In genomic region chr6:107630341-107630995, GRCh38 we compare ENCODE assay signal across 30 cellular contexts.
"Had no signal": no experiment of that assay in that cellular context is flagged by ENCODE, and none has a peak within 500 bp of the region (broad histone marks: within the 10 kb centered on the region; RNA-seq: fewer than 3 reads in every experiment).

No MANE protein-coding gene starts in this region.

- H3K27ac Mint-ChIP-seq: activated CD4-positive, alpha-beta memory T cell treated with anti-CD3 and anti-CD28 coated beads, Interleukin-2, amount 10 ng/mL, durations not matched to agents 7 days and 5 days; activated CD4-positive, alpha-beta T cell treated with anti-CD3 and anti-CD28 coated beads, Interleukin-2, amount 10 ng/mL, durations not matched to agents 7 days and 5 days; activated naive CD4-positive, alpha-beta T cell treated with anti-CD3 and anti-CD28 coated beads, Interleukin-2, amount 10 ng/mL, durations not matched to agents 7 days and 5 days; activated naive CD4-positive, alpha-beta T cell treated with anti-CD3 and anti-CD28 coated beads, Interleukin-2, amount 50 U/mL, for 72 hours; activated naive CD8-positive, alpha-beta T cell treated with anti-CD3 and anti-CD28 coated beads, Interleukin-2, amount 10 ng/mL, durations not matched to agents 7 days and 5 days; activated T-cell treated with anti-CD3 and anti-CD28 coated beads, Interleukin-2, amount 50 U/mL, for 24 hours; activated T-cell treated with anti-CD3 and anti-CD28 coated beads, Interleukin-2, amount 50 U/mL, for 72 hours; endodermal cell had no signal

- H3K36me3 Mint-ChIP-seq: activated naive CD4-positive, alpha-beta T cell treated with anti-CD3 and anti-CD28 coated beads, Interleukin-2, amount 10 ng/mL, durations not matched to agents 7 days and 5 days; WTC11 had no signal

- H3K4me3 ChIP-seq: ascending aorta, breast epithelium, cardiac muscle cell, colonic mucosa, heart left ventricle had no signal

- H3K36me3 ChIP-seq: ascending aorta, breast epithelium, colonic mucosa had no signal

- H3K27ac ChIP-seq: breast epithelium, cardiac muscle cell, colonic mucosa had no signal

- H3K27me3 Mint-ChIP-seq: brain had no signal

- DNase-seq: activated CD4-positive, alpha-beta memory T cell treated with anti-CD3 and anti-CD28 coated beads, Interleukin-2, amount 10 ng/mL, durations not matched to agents 7 days and 5 days; activated CD4-positive, alpha-beta T cell treated with anti-CD3 and anti-CD28 coated beads for 1 hour; activated CD4-positive, alpha-beta T cell treated with anti-CD3 and anti-CD28 coated beads for 4 hours; activated CD4-positive, alpha-beta T cell treated with anti-CD3 and anti-CD28 coated beads, Interleukin-2, amount 10 ng/mL, durations not matched to agents 7 days and 5 days; activated CD4-positive, alpha-beta T cell treated with anti-CD3 and anti-CD28 coated beads, Interleukin-2, amount 50 U/mL, for 4 hours; activated CD8-positive, alpha-beta memory T cell treated with anti-CD3 and anti-CD28 coated beads, Interleukin-2, amount 50 U/mL, for 48 hours; activated gamma-delta T cell; activated naive CD4-positive, alpha-beta T cell; activated naive CD4-positive, alpha-beta T cell treated with anti-CD3 and anti-CD28 coated beads, Interleukin-2, amount 10 ng/mL, durations not matched to agents 7 days and 5 days; activated naive CD8-positive, alpha-beta T cell treated with anti-CD3 and anti-CD28 coated beads, Interleukin-2, amount 10 ng/mL, durations not matched to agents 7 days and 5 days; activated T-cell treated with anti-CD3 and anti-CD28 coated beads for 4 hours; activated T-cell treated with anti-CD3 and anti-CD28 coated beads, Interleukin-2, amount 50 U/mL, for 24 hours; activated T-cell treated with anti-CD3 and anti-CD28 coated beads, Interleukin-2, amount 50 U/mL, for 72 hours; central memory CD4-positive, alpha-beta T cell; cerebellar nuclear complex; colonic mucosa; effector CD8-positive, alpha-beta T cell; endodermal cell; foreskin fibroblast; glutamatergic neuron; heart left ventricle; T-helper 2 cell had no signal

- H3K4me3 Mint-ChIP-seq: activated CD4-positive, alpha-beta memory T cell treated with anti-CD3 and anti-CD28 coated beads, Interleukin-2, amount 10 ng/mL, durations not matched to agents 7 days and 5 days; activated CD4-positive, alpha-beta T cell treated with anti-CD3 and anti-CD28 coated beads, Interleukin-2, amount 10 ng/mL, durations not matched to agents 7 days and 5 days; activated naive CD4-positive, alpha-beta T cell treated with anti-CD3 and anti-CD28 coated beads, Interleukin-2, amount 10 ng/mL, durations not matched to agents 7 days and 5 days; activated naive CD8-positive, alpha-beta T cell treated with anti-CD3 and anti-CD28 coated beads, Interleukin-2, amount 10 ng/mL, durations not matched to agents 7 days and 5 days; activated T-cell treated with anti-CD3 and anti-CD28 coated beads, Interleukin-2, amount 50 U/mL, for 24 hours; activated T-cell treated with anti-CD3 and anti-CD28 coated beads, Interleukin-2, amount 50 U/mL, for 72 hours; brain; endodermal cell; WTC11 had no signal

- FAIRE-seq: frontal cortex had no signal

- H3K9me3 Mint-ChIP-seq: activated CD4-positive, alpha-beta memory T cell treated with anti-CD3 and anti-CD28 coated beads, Interleukin-2, amount 10 ng/mL, durations not matched to agents 7 days and 5 days; activated CD4-positive, alpha-beta T cell treated with anti-CD3 and anti-CD28 coated beads, Interleukin-2, amount 10 ng/mL, durations not matched to agents 7 days and 5 days; activated naive CD4-positive, alpha-beta T cell treated with anti-CD3 and anti-CD28 coated beads, Interleukin-2, amount 10 ng/mL, durations not matched to agents 7 days and 5 days; activated naive CD4-positive, alpha-beta T cell treated with anti-CD3 and anti-CD28 coated beads, Interleukin-2, amount 50 U/mL, for 72 hours; activated naive CD8-positive, alpha-beta T cell treated with anti-CD3 and anti-CD28 coated beads, Interleukin-2, amount 10 ng/mL, durations not matched to agents 7 days and 5 days; activated T-cell treated with anti-CD3 and anti-CD28 coated beads, Interleukin-2, amount 50 U/mL, for 24 hours; activated T-cell treated with anti-CD3 and anti-CD28 coated beads, Interleukin-2, amount 50 U/mL, for 72 hours; endodermal cell; WTC11 had no signal

- H3K9me3 ChIP-seq: ascending aorta, breast epithelium, colonic mucosa, heart left ventricle had no signal

- ATAC-seq: activated naive CD4-positive, alpha-beta T cell treated with anti-CD3 and anti-CD28 coated beads, Interleukin-2, amount 50 U/mL, for 72 hours; activated T-cell treated with anti-CD3 and anti-CD28 coated beads, Interleukin-2, amount 50 U/mL, for 72 hours; esophagus mucosa; heart left ventricle; WTC11 had no signal

- H3K4me1 ChIP-seq: breast epithelium, colonic mucosa had no signal

- H3K27me3 ChIP-seq: ascending aorta had no signal
